36 cellular contexts compared by ENCODE assay signal in genomic region chr13:98234348-98234747, GRCh38. TPM values are rescaled to one million over a fixed set of nuclear protein-coding genes. Genes with fewer than 3 reads are reported as not detected.
"Had no signal": no experiment of that assay in that cellular context is flagged by ENCODE, and none has a peak within 500 bp of the region (broad histone marks: within the 10 kb centered on the region; RNA-seq: fewer than 3 reads in every experiment).

No MANE protein-coding gene starts in this region.

- ATAC-seq: activated CD8-positive, alpha-beta memory T cell treated with anti-CD3 and anti-CD28 coated beads, Interleukin-2, amount 10 ng/mL, durations not matched to agents 7 days and 5 days; activated naive CD8-positive, alpha-beta T cell treated with anti-CD3 and anti-CD28 coated beads, Interleukin-2, amount 50 U/mL, for 24 hours; PC-3; T-cell; T-helper 17 cell had no signal

- H3K36me3 Mint-ChIP-seq: activated CD8-positive, alpha-beta memory T cell treated with anti-CD3 and anti-CD28 coated beads, Interleukin-2, amount 10 ng/mL, durations not matched to agents 7 days and 5 days; activated naive CD4-positive, alpha-beta T cell treated with anti-CD3 and anti-CD28 coated beads, Interleukin-2, amount 10 ng/mL, durations not matched to agents 7 days and 5 days; activated naive CD8-positive, alpha-beta T cell; T-cell had no signal

- H3K36me3 ChIP-seq: brain microvascular endothelial cell, Peyer's patch had no signal

- H3K4me1 ChIP-seq: Peyer's patch had no signal

- H3K9ac ChIP-seq: SK-N-SH had no signal

- H3K27me3 ChIP-seq: brain microvascular endothelial cell, MG63, Peyer's patch, SJSA1 had no signal

- H3K4me3 Mint-ChIP-seq: activated B cell treated with CpG ODN at 0.5 μM for 24 hours; activated CD4-positive, alpha-beta memory T cell treated with anti-CD3 and anti-CD28 coated beads, Interleukin-2, amount 10 ng/mL, durations not matched to agents 7 days and 5 days; activated CD8-positive, alpha-beta memory T cell treated with anti-CD3 and anti-CD28 coated beads, Interleukin-2, amount 10 ng/mL, durations not matched to agents 7 days and 5 days; activated naive CD4-positive, alpha-beta T cell treated with anti-CD3 and anti-CD28 coated beads, Interleukin-2, amount 10 ng/mL, durations not matched to agents 7 days and 5 days; activated naive CD8-positive, alpha-beta T cell; activated naive CD8-positive, alpha-beta T cell treated with anti-CD3 and anti-CD28 coated beads, Interleukin-2, amount 50 U/mL, for 24 hours; T-cell; T-helper 17 cell had no signal

- H3K4me3 ChIP-seq: MG63, Peyer's patch, SJSA1 had no signal

- DNase-seq: activated B cell treated with CpG ODN at 0.5 μM for 24 hours; activated CD4-positive, alpha-beta memory T cell treated with anti-CD3 and anti-CD28 coated beads, Interleukin-2, amount 10 ng/mL, durations not matched to agents 7 days and 5 days; activated CD4-positive, alpha-beta T cell treated with anti-CD3 and anti-CD28 coated beads for 4 hours; activated CD4-positive, CD25-positive, alpha-beta regulatory T cell treated with anti-CD3 and anti-CD28 coated beads, Interleukin-2, amount 50 U/mL, for 72 hours; activated CD8-positive, alpha-beta memory T cell treated with anti-CD3 and anti-CD28 coated beads for 24 hours; activated CD8-positive, alpha-beta memory T cell treated with anti-CD3 and anti-CD28 coated beads, Interleukin-2, amount 10 ng/mL, durations not matched to agents 7 days and 5 days; activated CD8-positive, alpha-beta memory T cell treated with anti-CD3 and anti-CD28 coated beads, Interleukin-2, amount 50 U/mL, for 48 hours; activated effector memory CD4-positive, alpha-beta T cell treated with Interleukin-2 at 50 U/mL for 16 hours; activated naive CD4-positive, alpha-beta T cell treated with anti-CD3 and anti-CD28 coated beads, Interleukin-2, amount 10 ng/mL, durations not matched to agents 7 days and 5 days; activated naive CD8-positive, alpha-beta T cell treated with anti-CD3 and anti-CD28 coated beads, Interleukin-2, amount 50 U/mL, for 24 hours; activated T-cell treated with anti-CD3 and anti-CD28 coated beads, Interleukin-2, amount 50 U/mL, for 48 hours; brain microvascular endothelial cell; central memory CD4-positive, alpha-beta T cell; Kasumi-1; KG1; MG63; NCI-H1048; NCI-H1105 treated with DMSO at 0.1 percent for 48 hours; NCI-H1436; NCI-H1694; NCI-H2081 treated with DMSO at 0.1 percent for 48 hours; NCI-H226; NCI-H446 treated with DMSO at 0.1 percent for 48 hours; NCI-H524; NCI-H69; PC-3; Peyer's patch; RPMI8226; SHP77 treated with DMSO at 0.1 percent for 48 hours; SK-N-SH; T-cell; T-helper 17 cell; T-helper 9 cell had no signal

- H3K27ac ChIP-seq: brain microvascular endothelial cell, Peyer's patch, SJSA1, VCaP had no signal

- H3K9me3 Mint-ChIP-seq: activated B cell treated with CpG ODN at 0.5 μM for 24 hours; activated naive CD4-positive, alpha-beta T cell treated with anti-CD3 and anti-CD28 coated beads, Interleukin-2, amount 10 ng/mL, durations not matched to agents 7 days and 5 days had no signal

- H3K4me2 ChIP-seq: SK-N-SH had no signal

- H3K27me3 Mint-ChIP-seq: activated CD4-positive, alpha-beta memory T cell treated with anti-CD3 and anti-CD28 coated beads, Interleukin-2, amount 10 ng/mL, durations not matched to agents 7 days and 5 days; activated naive CD4-positive, alpha-beta T cell treated with anti-CD3 and anti-CD28 coated beads, Interleukin-2, amount 10 ng/mL, durations not matched to agents 7 days and 5 days; activated naive CD8-positive, alpha-beta T cell had no signal

- H3K27ac Mint-ChIP-seq: activated B cell treated with CpG ODN at 0.5 μM for 24 hours; activated CD4-positive, alpha-beta memory T cell treated with anti-CD3 and anti-CD28 coated beads, Interleukin-2, amount 10 ng/mL, durations not matched to agents 7 days and 5 days; activated CD8-positive, alpha-beta memory T cell treated with anti-CD3 and anti-CD28 coated beads, Interleukin-2, amount 10 ng/mL, durations not matched to agents 7 days and 5 days; activated naive CD4-positive, alpha-beta T cell treated with anti-CD3 and anti-CD28 coated beads, Interleukin-2, amount 10 ng/mL, durations not matched to agents 7 days and 5 days; activated naive CD8-positive, alpha-beta T cell; activated naive CD8-positive, alpha-beta T cell treated with anti-CD3 and anti-CD28 coated beads, Interleukin-2, amount 50 U/mL, for 24 hours; T-cell; T-helper 17 cell had no signal

- H3K9me3 ChIP-seq: MG63, SJSA1, SK-N-SH had no signal

- H3K4me1 Mint-ChIP-seq: activated B cell treated with CpG ODN at 0.5 μM for 24 hours; activated CD4-positive, alpha-beta memory T cell treated with anti-CD3 and anti-CD28 coated beads, Interleukin-2, amount 10 ng/mL, durations not matched to agents 7 days and 5 days; activated CD8-positive, alpha-beta memory T cell treated with anti-CD3 and anti-CD28 coated beads, Interleukin-2, amount 10 ng/mL, durations not matched to agents 7 days and 5 days; activated naive CD4-positive, alpha-beta T cell treated with anti-CD3 and anti-CD28 coated beads, Interleukin-2, amount 10 ng/mL, durations not matched to agents 7 days and 5 days; activated naive CD8-positive, alpha-beta T cell treated with anti-CD3 and anti-CD28 coated beads, Interleukin-2, amount 50 U/mL, for 24 hours; T-cell; T-helper 17 cell had no signal

RNA-seq across cellular contexts. Expression of gene RNF113B, which starts 57.3 kb away (rescaled TPM):
- total RNA-seq: activated B cell treated with CpG ODN at 0.5 μM for 24 hours; activated CD4-positive, alpha-beta memory T cell treated with anti-CD3 and anti-CD28 coated beads, Interleukin-2, amount 10 ng/mL, durations not matched to agents 7 days and 5 days; activated CD8-positive, alpha-beta memory T cell treated with anti-CD3 and anti-CD28 coated beads, Interleukin-2, amount 10 ng/mL, durations not matched to agents 7 days and 5 days; PC-3; Peyer's patch; SJSA1; T-cell; T-helper 17 cell had no signal
- polyA plus RNA-seq: SK-N-SH had no signal
